11 cellular contexts compared by ENCODE assay signal in the genomic region with DNA sequence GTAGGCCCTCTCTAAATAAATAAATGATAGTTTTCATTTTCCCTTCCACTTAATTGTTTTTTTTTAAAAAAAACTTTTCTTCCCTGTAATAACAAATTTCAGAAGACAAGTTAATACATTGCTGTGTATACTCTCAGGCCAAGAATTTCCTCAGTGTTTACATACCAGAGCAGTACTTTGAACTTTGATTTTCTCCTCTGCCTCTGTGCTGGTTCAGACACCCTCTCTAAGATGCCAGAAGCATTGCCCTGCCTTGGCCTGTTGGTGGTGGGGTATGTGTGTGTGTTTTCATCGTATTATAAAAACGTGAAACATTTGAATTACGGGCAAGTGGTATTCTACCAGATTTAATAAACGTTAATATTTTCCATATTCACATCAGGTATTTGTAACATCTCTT.
DNase-seq lines count a peak whose midpoint lies in the region; ATAC-seq and TF ChIP-seq lines count a peak whose summit lies in the region.
"Had no signal": no experiment of that assay in that cellular context is flagged by ENCODE, and none has a peak within 500 bp of the region (broad histone marks: within the 10 kb centered on the region; RNA-seq: fewer than 3 reads in every experiment).

No MANE protein-coding gene starts in this region.

- H3K9me3 ChIP-seq in heart left ventricle (no peaks in the 10 kb centered on the region), upper lobe of right lung (no peaks in the 10 kb centered on the region)

- no peak for TF ChIP-seq POLR2A in heart left ventricle (IDR thresholded peaks at IDR 0.05)

- H3K27me3 Mint-ChIP-seq in mesothelial cell of epicardium (ENCODE audit: low read depth) = no peaks in the 10 kb centered on the region

- H3K27ac ChIP-seq in heart left ventricle (peak overlapping the region in 10 of 12 donors; percentile 64 to 88 (median 75)), upper lobe of right lung (peak overlapping the region; percentile 77)

- intact Hi-C loops in heart left ventricle (cut with DNase I) (no loop called here), left ventricle myocardium superior (cut with micrococcal nuclease) (no loop called here), upper lobe of right lung (cut with DNase I) (no loop called here)

- no peak overlapping the region for H3K4me3 Mint-ChIP-seq in mesothelial cell of epicardium

- no peak for DNase-seq in heart left ventricle
- no peak for DNase-seq in left ventricle myocardium superior
- DNase-seq in astrocyte of the spinal cord (ENCODE audit: low read depth, low spot score) = peak; percentile 66
- DNase-seq in mesothelial cell of epicardium (ENCODE audit: low spot score in 2 of 2, unreplicated experiment in 2 of 2) = no peak
- no peak for DNase-seq in upper lobe of right lung
- no peak for DNase-seq in stimulated activated CD4-positive, alpha-beta T cell treated with anti-CD3 and anti-CD28 coated beads, Interleukin-4, amount 100 ng/mL, for 4 hours
- no peak for DNase-seq in occipital lobe (lab: John Stamatoyannopoulos, UW)
- no peak for DNase-seq in NCI-H748 (lab: John Stamatoyannopoulos, UW; ENCODE audit: unreplicated experiment)
- DNase-seq: DND-41, Karpas-422, retina had no signal

- H3K36me3 ChIP-seq in heart left ventricle (no peaks in the 10 kb centered on the region), upper lobe of right lung (no peaks in the 10 kb centered on the region)

- H3K27ac Mint-ChIP-seq in mesothelial cell of epicardium = peak overlapping the region; percentile 99

- in situ Hi-C loops in astrocyte of the spinal cord (cut with HindIII; ENCODE audit: low sequenced_read_pairs) = no loop called here

- H3K4me1 Mint-ChIP-seq in mesothelial cell of epicardium = peaks cover 77% of the 10 kb centered on the region

- H3K4me3 ChIP-seq in heart left ventricle (no peak overlapping the region), astrocyte of the spinal cord (ENCODE audit: low read depth, low read length) (no peak overlapping the region), upper lobe of right lung (no peak overlapping the region)

- H3K27me3 ChIP-seq in heart left ventricle = no peaks in the 10 kb centered on the region
- no peaks in the 10 kb centered on the region for H3K27me3 ChIP-seq in upper lobe of right lung

- whole genome bisulfite sequencing in heart left ventricle, 4 donors = 83 to 89% (median 88%) methylated on average over 4 of the region's 4 CpGs

- H3K9me3 Mint-ChIP-seq in mesothelial cell of epicardium = no peaks in the 10 kb centered on the region

- no peak for ATAC-seq in heart left ventricle
- ATAC-seq in left ventricle myocardium superior = no peak
- ATAC-seq in upper lobe of right lung = peak; percentile 66

- H3K4me1 ChIP-seq in heart left ventricle (peaks cover 6 to 98% (median 68%) of the 10 kb centered on the region in 12 donors), upper lobe of right lung (peaks cover 93% of the 10 kb centered on the region)

- TF ChIP-seq CTCF in heart left ventricle (IDR thresholded peaks at IDR 0.05) (no peak), astrocyte of the spinal cord (IDR thresholded peaks at IDR 0.05; ENCODE audit: low read depth, low read length) (peak; percentile 16), mesothelial cell of epicardium (IDR thresholded peaks at IDR 0.05; ENCODE audit: unreplicated experiment) (no peak), upper lobe of right lung (IDR thresholded peaks at IDR 0.05) (peak; percentile 13)

- H3K36me3 Mint-ChIP-seq in mesothelial cell of epicardium = no peaks in the 10 kb centered on the region

Comparison
In these comparisons a context has a peak if more than half of its experiments do, and no peak if none do; other contexts are left out.
1. CTCF ChIP-seq: peak in astrocyte of the spinal cord (single experiment) and upper lobe of right lung (single experiment); none in heart left ventricle (0 of 12) and mesothelial cell of epicardium (single experiment).